26 cellular contexts compared by ENCODE assay signal in genomic region chr15:24075420-24076089, GRCh38.
"Had no signal": no experiment of that assay in that cellular context is flagged by ENCODE, and none has a peak within 500 bp of the region (broad histone marks: within the 10 kb centered on the region; RNA-seq: fewer than 3 reads in every experiment).

No MANE protein-coding gene starts in this region.

- H2AFZ ChIP-seq: PC-9 had no signal

- H3K27ac ChIP-seq: cardiac muscle cell, PC-9, WERI-Rb-1 had no signal

- H3K27me3 ChIP-seq: cardiac muscle cell had no signal

- DNase-seq: activated CD4-positive, alpha-beta memory T cell treated with anti-CD3 and anti-CD28 coated beads, Interleukin-2, amount 10 ng/mL, durations not matched to agents 7 days and 5 days; activated CD4-positive, alpha-beta T cell treated with anti-CD3 and anti-CD28 coated beads for 36 hours; activated CD4-positive, alpha-beta T cell treated with anti-CD3 and anti-CD28 coated beads, Interleukin-2, amount 50 U/mL, for 1 hour; activated gamma-delta T cell; activated naive CD4-positive, alpha-beta T cell treated with anti-CD3 and anti-CD28 coated beads for 36 hours; activated T-cell treated with anti-CD3 and anti-CD28 coated beads for 4 hours; activated T-cell treated with anti-CD3 and anti-CD28 coated beads, Interleukin-2, amount 50 U/mL, for 48 hours; amygdala; cerebellar nuclear complex; KBM-7; NCI-H1092; NCI-H1417; NCI-H2029; NCI-H2107; NCI-H2171 treated with DMSO at 0.1 percent for 48 hours; NCI-H226; NCI-H526; NCI-H82; NK-92 treated with Interleukin-12 subunit alpha and Interleukin-12 subunit beta, amount 100 ng/mL, for 24 hours; PC-9; SIG-M5; T-helper 17 cell; T1000; WERI-Rb-1 had no signal

- ATAC-seq: activated CD4-positive, alpha-beta T cell treated with anti-CD3 and anti-CD28 coated beads for 36 hours; activated T-helper 17 cell treated with anti-CD3 and anti-CD28 coated beads, Interleukin-2, amount 50 U/mL, for 72 hours; T-helper 17 cell had no signal

- H3K4me2 ChIP-seq: PC-9 had no signal

- H3K36me3 ChIP-seq: cardiac muscle cell, WERI-Rb-1 had no signal

- H3K4me3 ChIP-seq: cardiac muscle cell, PC-9 had no signal
